Comparison of ENCODE assay signal across 8 cellular contexts in genomic region chr3:23806322-23807160, GRCh38. TPM values are rescaled to one million over a fixed set of nuclear protein-coding genes. Genes with fewer than 3 reads are reported as not detected.
DNase-seq lines count a peak whose midpoint lies in the region; ATAC-seq and TF ChIP-seq lines count a peak whose summit lies in the region.

No MANE protein-coding gene starts in this region.

- peak overlapping the region; percentile 89 for H3K4me3 ChIP-seq in AG09309 (ENCODE audit: control insufficient read depth, low read depth, low read length)
- peak overlapping the region; percentile 86 to 96 (median 92) for H3K4me3 ChIP-seq in esophagus squamous epithelium

- H3K27ac ChIP-seq in esophagus squamous epithelium: peak overlapping the region; percentile 88 to 92 (median 90)

- H3K27me3 Mint-ChIP-seq in natural killer cell (ENCODE audit: low read depth in 2 of 2): no peaks in the 10 kb centered on the region

- H3K4me3 Mint-ChIP-seq in natural killer cell: peak overlapping the region; percentile 97

- peaks cover 53 to 55% of the 10 kb centered on the region in 2 donors for H3K4me1 Mint-ChIP-seq in natural killer cell

- peak; percentile 3 for ATAC-seq in GM19372 (IDR thresholded peaks at IDR 0.05; ENCODE audit: low read depth, unreplicated experiment)
- ATAC-seq in HG03521 (IDR thresholded peaks at IDR 0.05; ENCODE audit: unreplicated experiment): peak; percentile 3
- ATAC-seq in natural killer cell: peak; percentile 11 to 24 (median 16)

- TF ChIP-seq CTCF in AG09309 (IDR thresholded peaks at IDR 0.05; ENCODE audit: control insufficient read depth, insufficient read depth, low read depth, low read length, missing control alignments): no peak
- TF ChIP-seq CTCF in esophagus squamous epithelium (IDR thresholded peaks at IDR 0.05): no peak
- no peak for TF ChIP-seq CTCF in natural killer cell (IDR thresholded peaks at IDR 0.05)

- no peaks in the 10 kb centered on the region for H3K36me3 Mint-ChIP-seq in natural killer cell

- peaks cover 15 to 54% (median 31%) of the 10 kb centered on the region in 3 donors for H3K4me1 ChIP-seq in esophagus squamous epithelium

- peak overlapping the region; percentile 89 to 93 for H3K27ac Mint-ChIP-seq in natural killer cell

- no peaks in the 10 kb centered on the region for H3K9me3 ChIP-seq in esophagus squamous epithelium

- peaks cover 0 to 3% (median 0%) of the 10 kb centered on the region in 3 donors for H3K36me3 ChIP-seq in esophagus squamous epithelium

- DNase-seq in AG09309 (ENCODE audit: low read depth) (no peak), esophagus squamous epithelium (lab: John Stamatoyannopoulos, UW) (no peak), natural killer cell (no peak), inferior parietal cortex (ENCODE audit: extremely low spot score) (no peak), cerebellar nuclear complex (lab: John Stamatoyannopoulos, UW) (no peak)
- DNase-seq in activated CD8-positive, alpha-beta memory T cell treated with anti-CD3 and anti-CD28 coated beads, Interleukin-2, amount 50 U/mL, for 48 hours: peak; percentile 60

- intact Hi-C loops in esophagus squamous epithelium (cut with DNase I) (no loop called here), natural killer cell (cut with micrococcal nuclease) (loop anchor here (5.0 to 10.0 kb wide), 2 partner anchors 49 to 138 kb away; partner anchors contain the start of gene NR1D2)

- 0% methylated on average over 2 of the region's 79 CpGs; no CpG with 5 or more reads in 1 of the 2 donors for WGBS in esophagus squamous epithelium, 2 donors

- no peaks in the 10 kb centered on the region for H3K9me3 Mint-ChIP-seq in natural killer cell

- TF ChIP-seq POLR2A in esophagus squamous epithelium (IDR thresholded peaks at IDR 0.05): no peak

- no peaks in the 10 kb centered on the region for H3K27me3 ChIP-seq in esophagus squamous epithelium

RNA-seq across cellular contexts. Expression of gene UBE2E1, which starts 0.8 kb away (rescaled TPM):
- 100 to 1,000 TPM in 2 of 4 donors, 10 to 100 TPM in 2; 83.9 to 115 (median 104) TPM for total RNA-seq in esophagus squamous epithelium
- 10 to 100 TPM; 80.0 to 89.5 (median 86.9) TPM for total RNA-seq in natural killer cell
